In genomic region chr6:3444276-3445088, GRCh38 we compare ENCODE assay signal across 26 cellular contexts. TPM values are rescaled to one million over a fixed set of nuclear protein-coding genes. Genes with fewer than 3 reads are reported as not detected.
DNase-seq lines count a peak whose midpoint lies in the region; ATAC-seq lines count a peak whose summit lies in the region.
"Had no signal": no experiment of that assay in that cellular context is flagged by ENCODE, and none has a peak within 500 bp of the region (broad histone marks: within the 10 kb centered on the region; RNA-seq: fewer than 3 reads in every experiment).

No MANE protein-coding gene starts in this region.

- no peaks in the 10 kb centered on the region for H3K36me3 ChIP-seq in iPS-20b (ENCODE audit: insufficient read depth, low read depth, low read length)
- H3K36me3 ChIP-seq: SJCRH30, vagina had no signal

- H3K9ac ChIP-seq in iPS-20b (ENCODE audit: low read depth, low read length) = 0 out of 2 replicates have a peak overlapping the region, but pooled peaks have one; percentile 3
- H3K9ac ChIP-seq: KMS-11, parathyroid adenoma had no signal

- peaks cover 16% of the 10 kb centered on the region for H3K4me1 ChIP-seq in iPS-20b (ENCODE audit: insufficient read depth, low read length)
- H3K4me1 ChIP-seq: parathyroid adenoma, SJCRH30, vagina had no signal

- ATAC-seq in GM21528 (IDR thresholded peaks at IDR 0.05; ENCODE audit: low FRiP score, unreplicated experiment) = no peak
- ATAC-seq: sciatic nerve had no signal

- H3K4me3 ChIP-seq in iPS-20b (ENCODE audit: low read length) = no peak overlapping the region
- H3K4me3 ChIP-seq: SJCRH30, vagina had no signal

- peak; percentile 78 for DNase-seq in DMS 273 (lab: John Stamatoyannopoulos, UW; ENCODE audit: unreplicated experiment)
- peak; percentile 37 for DNase-seq in LoVo (ENCODE audit: low spot score)
- peak; percentile 19 for DNase-seq in SW480 (ENCODE audit: low spot score)
- no peak for DNase-seq in dermis blood vessel endothelial cell
- DNase-seq in activated CD4-positive, CD25-positive, alpha-beta regulatory T cell treated with anti-CD3 and anti-CD28 coated beads, Interleukin-2, amount 50 U/mL, for 72 hours = no peak
- no peak for DNase-seq in stimulated activated CD4-positive, alpha-beta T cell treated with anti-CD3 and anti-CD28 coated beads, Interleukin-1b, Interleukin-23, amount 100 ng/mL, for 48 hours
- DNase-seq: activated CD4-positive, alpha-beta memory T cell treated with anti-CD3 and anti-CD28 coated beads for 36 hours; activated gamma-delta T cell; activated T-cell treated with anti-CD3 and anti-CD28 coated beads for 4 hours; C1 segment of cervical spinal cord; foreskin melanocyte; mesenchymal stem cell; naive B cell; NCI-H1105; NCI-H2081 treated with DMSO at 0.1 percent for 48 hours; NCI-H526 treated with DMSO at 0.1 percent for 48 hours; OCI-M1; SJCRH30; stimulated activated CD4-positive, alpha-beta T cell treated with anti-CD3 and anti-CD28 coated beads, Interleukin-15, amount 100 ng/mL, for 24 hours; substantia nigra had no signal

- H3K9me3 ChIP-seq in iPS-20b (ENCODE audit: insufficient read depth, low read depth, low read length) = no peaks in the 10 kb centered on the region
- H3K9me3 ChIP-seq: SJCRH30, vagina had no signal

- no peak overlapping the region for H3K27ac ChIP-seq in iPS-20b (ENCODE audit: low read length)
- H3K27ac ChIP-seq: KMS-11, parathyroid adenoma, SJCRH30, vagina had no signal

- H3K27me3 ChIP-seq in iPS-20b (ENCODE audit: insufficient read depth, low read length) = no peaks in the 10 kb centered on the region
- H3K27me3 ChIP-seq: SJCRH30, vagina had no signal

RNA-seq across cellular contexts. Expression of gene SLC22A23, which starts 12.4 kb away (rescaled TPM):
- total RNA-seq in dermis blood vessel endothelial cell = 58.5 and 70.6 TPM in 2 replicates

Comparison
In these comparisons a context has a peak if more than half of its experiments do, and no peak if none do; other contexts are left out.
1. DNase-seq: peak in DMS 273 (single experiment), LoVo (single experiment) and SW480 (single experiment); none in dermis blood vessel endothelial cell (single experiment), activated CD4-positive, CD25-positive, alpha-beta regulatory T cell treated with anti-CD3 and anti-CD28 coated beads, Interleukin-2, amount 50 U/mL, for 72 hours (single experiment) and stimulated activated CD4-positive, alpha-beta T cell treated with anti-CD3 and anti-CD28 coated beads, Interleukin-1b, Interleukin-23, amount 100 ng/mL, for 48 hours (single experiment).